22 cellular contexts compared by ENCODE assay signal in genomic region chr1:48679107-48679506, GRCh38.
"Had no signal": no experiment of that assay in that cellular context is flagged by ENCODE, and none has a peak within 500 bp of the region (broad histone marks: within the 10 kb centered on the region; RNA-seq: fewer than 3 reads in every experiment).

No MANE protein-coding gene starts in this region.

- H3K9me3 Mint-ChIP-seq: endodermal cell; naive thymus-derived CD4-positive, alpha-beta T cell; nephron progenitor cell had no signal

- H3K36me3 ChIP-seq: colonic mucosa, sigmoid colon, suprapubic skin, thyroid gland, upper lobe of right lung had no signal

- H3K9ac ChIP-seq: parathyroid adenoma had no signal

- H3K4me2 ChIP-seq: hepatocyte had no signal

- H3K27ac Mint-ChIP-seq: endodermal cell, nephron progenitor cell had no signal

- ATAC-seq: naive thymus-derived CD4-positive, alpha-beta T cell; psoas muscle; stimulated activated naive CD8-positive, alpha-beta T cell treated with anti-CD3 and anti-CD28 coated beads, Interleukin-15, Interleukin-2, amounts not matched to agents 100 U/mL and 50 U/mL, for 24 hours; upper lobe of right lung had no signal

- H3K27me3 ChIP-seq: colonic mucosa, hepatocyte, sigmoid colon, thyroid gland, upper lobe of right lung had no signal

- H3K27ac ChIP-seq: colonic mucosa, hepatocyte, parathyroid adenoma, psoas muscle, sigmoid colon, skin epidermis, suprapubic skin, thyroid gland, upper lobe of right lung had no signal

- DNase-seq: cerebellar nuclear complex; colonic mucosa; effector CD4-positive, alpha-beta T cell; endodermal cell; erythroblast; foreskin melanocyte; head of caudate nucleus; left colon; mammary epithelial cell; naive thymus-derived CD4-positive, alpha-beta T cell; nephron progenitor cell; psoas muscle; sigmoid colon; stimulated activated CD4-positive, alpha-beta T cell treated with anti-CD3 and anti-CD28 coated beads, Interleukin-12 subunit alpha, Interleukin-12 subunit beta, amount 100 ng/mL, for 4 hours; stimulated activated naive CD8-positive, alpha-beta T cell treated with anti-CD3 and anti-CD28 coated beads, Interleukin-15, Interleukin-2, amounts not matched to agents 100 U/mL and 50 U/mL, for 24 hours; thyroid gland; upper lobe of right lung had no signal

- H3K36me3 Mint-ChIP-seq: naive thymus-derived CD4-positive, alpha-beta T cell had no signal

- FAIRE-seq: endothelial cell of umbilical vein had no signal

- H3K9me3 ChIP-seq: colonic mucosa, psoas muscle, sigmoid colon, suprapubic skin, thyroid gland, upper lobe of right lung had no signal

- H3K4me3 Mint-ChIP-seq: endodermal cell; naive thymus-derived CD4-positive, alpha-beta T cell; nephron progenitor cell had no signal

- H3K4me1 ChIP-seq: colonic mucosa, parathyroid adenoma, psoas muscle, thyroid gland, upper lobe of right lung had no signal

- H3K4me3 ChIP-seq: colonic mucosa, hepatocyte, psoas muscle, sigmoid colon, skin epidermis, suprapubic skin, thyroid gland, upper lobe of right lung had no signal
